ENCODE assay signal across 1 cellular context in the genomic region with DNA sequence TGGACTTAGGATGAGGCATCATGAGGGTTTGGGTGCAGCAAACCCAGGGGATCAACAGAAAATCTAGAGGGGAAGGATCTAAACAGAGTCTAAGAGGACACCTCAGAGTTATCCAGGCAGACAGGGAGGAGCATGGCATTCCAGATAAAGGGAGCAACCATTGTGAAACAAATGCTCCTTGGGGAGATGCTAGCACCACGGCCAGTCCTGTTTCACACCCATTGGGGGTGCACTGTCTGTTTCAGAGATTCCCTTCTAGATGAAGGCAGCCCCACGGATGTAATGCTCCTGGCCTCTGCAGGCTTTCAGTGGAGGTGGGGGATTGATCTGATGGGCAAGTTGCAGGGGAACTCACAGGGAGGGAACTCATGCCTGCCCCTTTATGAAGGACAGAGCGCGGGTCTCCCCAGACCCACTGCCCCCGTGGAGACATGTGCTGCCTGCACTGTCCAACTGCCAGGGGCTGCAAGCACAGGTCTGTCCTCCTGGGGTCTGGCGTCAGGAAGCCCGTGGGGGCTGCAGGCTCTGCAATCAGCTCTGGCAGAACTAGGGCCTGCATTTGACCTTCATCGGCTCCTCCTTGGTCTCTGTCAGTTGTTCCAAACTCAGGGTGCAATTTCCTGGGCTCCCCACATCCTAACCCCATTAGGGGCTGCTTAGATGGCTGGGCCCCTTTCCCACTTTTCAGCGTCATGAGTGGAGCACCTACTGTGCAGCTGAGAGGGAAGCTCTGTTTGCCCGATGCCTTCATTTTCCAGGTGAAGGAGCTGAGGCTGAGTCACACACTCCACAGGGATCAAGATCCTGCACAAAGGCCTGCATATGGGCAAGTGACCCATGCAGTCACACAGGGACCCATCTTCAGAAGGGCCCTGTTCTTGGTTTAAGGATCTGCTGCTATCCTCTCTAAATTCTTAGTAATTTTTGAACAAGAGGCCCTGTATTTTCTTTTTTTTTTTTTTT.
TF ChIP-seq lines count a peak whose summit lies in the region.

No MANE protein-coding gene starts in this region.

TF ChIP-seq in A549, 52 proteins besides CTCF, POLR2A, EP300 and RAD21 (continued from another document):
- TF ChIP-seq MAFK (IDR thresholded peaks at IDR 0.05; ENCODE audit: partially characterized antibody) (no peak), FOSB (CRISPR knock-in tag; IDR thresholded peaks at IDR 0.05) (no peak), RARB (CRISPR knock-in tag; IDR thresholded peaks at IDR 0.05) (no peak)
